In genomic region chr14:88821378-88821777, GRCh38 we compare ENCODE assay signal across 31 cellular contexts.
"Had no signal": no experiment of that assay in that cellular context is flagged by ENCODE, and none has a peak within 500 bp of the region (broad histone marks: within the 10 kb centered on the region; RNA-seq: fewer than 3 reads in every experiment).

No MANE protein-coding gene starts in this region.

- H3K27me3 ChIP-seq: brain microvascular endothelial cell had no signal

- H3K36me3 ChIP-seq: brain microvascular endothelial cell, SJCRH30 had no signal

- H2AFZ ChIP-seq: PC-9 had no signal

- H3K27ac ChIP-seq: brain microvascular endothelial cell, PC-9, SJCRH30 had no signal

- H3K9me3 ChIP-seq: SJCRH30 had no signal

- H3K4me3 ChIP-seq: PC-9, SJCRH30 had no signal

- H3K4me2 ChIP-seq: PC-9 had no signal

- DNase-seq: activated CD4-positive, alpha-beta T cell treated with anti-CD3 and anti-CD28 coated beads, Interleukin-2, amount 10 ng/mL, durations not matched to agents 24 days and 14 days; activated CD4-positive, alpha-beta T cell treated with anti-CD3 and anti-CD28 coated beads, Interleukin-2, amount 50 U/mL, for 4 hours; activated CD8-positive, alpha-beta T cell treated with anti-CD3 and anti-CD28 coated beads for 36 hours; activated effector memory CD4-positive, alpha-beta T cell treated with anti-CD3 and anti-CD28 coated beads, Interleukin-2, amount 50 U/mL, for 16 hours; activated naive CD4-positive, alpha-beta T cell; activated naive CD4-positive, alpha-beta T cell treated with anti-CD3 and anti-CD28 coated beads, Interleukin-2, amount 50 U/mL, for 16 hours; activated naive CD8-positive, alpha-beta T cell treated with anti-CD3 and anti-CD28 coated beads for 36 hours; activated T-cell treated with anti-CD3 and anti-CD28 coated beads, Interleukin-2, amount 50 U/mL, for 1 hour; activated T-cell treated with anti-CD3 and anti-CD28 coated beads, Interleukin-2, amount 50 U/mL, for 72 hours; amniotic stem cell; aorta; brain microvascular endothelial cell; Karpas-422; KBM-7; NCI-H1105; NCI-H1417 treated with DMSO at 0.1 percent for 48 hours; NCI-H1694; NCI-H1930; NCI-H2081 treated with DMSO at 0.1 percent for 48 hours; NCI-H226; NCI-H446 treated with DMSO at 0.1 percent for 48 hours; NCI-H524; NCI-H69; NK-92 treated with Interleukin-12 subunit alpha and Interleukin-12 subunit beta, amount 100 ng/mL, for 24 hours; PC-9; SHP77; SJCRH30; SW 1271; T-helper 1 cell; T-helper 2 cell; T-helper 9 cell had no signal
